15 cellular contexts compared by ENCODE assay signal in the genomic region with DNA sequence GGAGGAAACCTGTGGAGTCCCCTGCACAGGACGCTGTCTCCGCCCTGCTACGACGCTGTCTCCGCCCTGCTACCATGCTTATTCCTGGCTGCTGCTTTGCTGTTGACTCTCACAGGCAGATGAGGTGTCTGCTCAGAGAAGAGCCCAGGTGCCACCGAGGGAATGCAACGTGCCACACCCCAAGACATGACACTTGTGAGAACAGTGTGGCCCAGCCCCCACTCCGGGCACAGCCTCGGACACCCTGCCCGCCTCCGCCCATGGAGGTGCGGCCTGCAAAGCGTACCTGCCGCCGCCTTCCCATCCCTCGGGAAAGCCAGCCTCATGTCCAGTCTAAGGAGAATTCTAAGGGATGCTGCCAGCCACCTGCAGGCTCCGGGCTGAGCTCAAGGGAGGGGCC. TPM values are rescaled to one million over a fixed set of nuclear protein-coding genes. Genes with fewer than 3 reads are reported as not detected.
A peak's percentile ranks its signal among the peaks of the same experiment; 100 is the strongest.
DNase-seq lines count a peak whose midpoint lies in the region; TF ChIP-seq lines count a peak whose summit lies in the region.
"Had no signal": no experiment of that assay in that cellular context is flagged by ENCODE, and none has a peak within 500 bp of the region (broad histone marks: within the 10 kb centered on the region; RNA-seq: fewer than 3 reads in every experiment).

No MANE protein-coding gene starts in this region.

- no peaks in the 10 kb centered on the region for H3K9me3 ChIP-seq in NT2/D1 (ENCODE audit: insufficient read depth, low read length)

- H3K4me3 Mint-ChIP-seq in nephron progenitor cell (no peak overlapping the region), Calu3 (ENCODE audit: low read depth, unreplicated experiment) (no peak overlapping the region)
- H3K4me3 Mint-ChIP-seq: H9 had no signal

- in situ Hi-C loops in G401 (cut with HindIII; ENCODE audit: low sequenced_read_pairs), result no loop called here

- H3K27ac Mint-ChIP-seq in nephron progenitor cell (peak overlapping the region; percentile 51), Calu3 (ENCODE audit: unreplicated experiment) (no peak overlapping the region)
- H3K27ac Mint-ChIP-seq: H9 had no signal

- H3K4me1 Mint-ChIP-seq in nephron progenitor cell (peaks cover 40% of the 10 kb centered on the region), Calu3 (ENCODE audit: low read depth, unreplicated experiment) (peaks cover 16% of the 10 kb centered on the region)

- H3K4me3 ChIP-seq in NT2/D1 (ENCODE audit: insufficient read length, low read depth), result no peak overlapping the region
- H3K4me3 ChIP-seq: PC-9 had no signal

- H3K36me3 Mint-ChIP-seq in nephron progenitor cell (ENCODE audit: low read depth) (no peaks in the 10 kb centered on the region), Calu3 (ENCODE audit: insufficient read depth, unreplicated experiment) (peaks cover 10% of the 10 kb centered on the region)

- intact Hi-C loops in Calu3 (cut with micrococcal nuclease; ENCODE audit: unreplicated experiment), result no loop called here

- H3K4me1 ChIP-seq in NT2/D1 (ENCODE audit: insufficient read depth, insufficient read length), result peaks cover 9% of the 10 kb centered on the region

- peak overlapping the region; percentile 26 for H3K9ac ChIP-seq in NT2/D1 (ENCODE audit: insufficient read length, low read depth)

- TF ChIP-seq CTCF in nephron progenitor cell (IDR thresholded peaks at IDR 0.05) (no peak), Calu3 (IDR thresholded peaks at IDR 0.05; ENCODE audit: unreplicated experiment) (no peak)

- DNase-seq in NCI-H345 (lab: John Stamatoyannopoulos, UW) (peak; percentile 60), NCI-H345 treated with DMSO at 0.1 percent for 48 hours (lab: John Stamatoyannopoulos, UW; ENCODE audit: unreplicated experiment) (no peak), NCI-H187 treated with DMSO at 0.1 percent for 48 hours (lab: John Stamatoyannopoulos, UW) (peak; percentile 43), NT2/D1 (ENCODE audit: low read depth, low spot score) (no peak), nephron progenitor cell (no peak), Calu3 (no peak), G401 (ENCODE audit: low spot score) (no peak), HuH-7 (ENCODE audit: low spot score) (no peak)
- DNase-seq: EL, H9, KG1, NCI-H146, NCI-H2081 treated with DMSO at 0.1 percent for 48 hours, NCI-H510A treated with DMSO at 0.1 percent for 48 hours, PC-9 had no signal

- CTCF ChIA-PET in Calu3 (lab: Charles Lee), result interaction anchor here (0.6 kb wide), 1 partner anchor 264 kb away, joined by 3 read pairs; no protein-coding TSS in a partner anchor

- H3K27me3 ChIP-seq in NT2/D1 (ENCODE audit: insufficient read depth, insufficient read length), result no peaks in the 10 kb centered on the region

- H3K27me3 Mint-ChIP-seq in nephron progenitor cell (ENCODE audit: low read depth, poor library complexity) (no peaks in the 10 kb centered on the region), Calu3 (ENCODE audit: unreplicated experiment) (peaks cover 23% of the 10 kb centered on the region)

- no TSS peak for BruUV-seq in Calu3 (replicated peaks; lab: Mats Ljungman, UMichigan)

- H3K9me3 Mint-ChIP-seq in nephron progenitor cell (no peaks in the 10 kb centered on the region), Calu3 (ENCODE audit: low read depth, unreplicated experiment) (peaks cover 3% of the 10 kb centered on the region)
- H3K9me3 Mint-ChIP-seq: H9 had no signal

- H3K36me3 ChIP-seq in NT2/D1 (ENCODE audit: insufficient read depth, insufficient read length, low read length), result no peaks in the 10 kb centered on the region

RNA-seq across cellular contexts. Expression of gene MRGBP, which starts 15.6 kb away (rescaled TPM):
- total RNA-seq in Calu3 (2022), result 28.9 and 31.8 TPM in 2 replicates
- total RNA-seq in G401 (2014; rRNA removed; shearing (Covaris generic)), result 25.2 and 33.6 TPM in 2 replicates

RNA-seq across cellular contexts. Expression of gene OGFR, which starts 23.9 kb away (rescaled TPM):
- total RNA-seq in Calu3 (2022), result 80.1 and 98.2 TPM in 2 replicates
- total RNA-seq in G401 (2014; rRNA removed; shearing (Covaris generic)), result 43.9 and 45.6 TPM in 2 replicates

RNA-seq across cellular contexts. Expression of gene COL9A3, which starts 36.2 kb away (rescaled TPM):
- total RNA-seq in Calu3 (2022), result 2.7 TPM in 2 replicates
- 8.6 TPM in 2 replicates for total RNA-seq in G401 (2014; rRNA removed; shearing (Covaris generic))

Comparison
In these comparisons a context has a peak if more than half of its experiments do, and no peak if none do; other contexts are left out.
1. DNase-seq: peak in NCI-H345 (single experiment) and NCI-H187 treated with DMSO at 0.1 percent for 48 hours (single experiment); none in NCI-H345 treated with DMSO at 0.1 percent for 48 hours (single experiment), NT2/D1 (single experiment), nephron progenitor cell (single experiment), Calu3 (single experiment), G401 (single experiment) and HuH-7 (single experiment).